8 cellular contexts compared by ENCODE assay signal in the genomic region with DNA sequence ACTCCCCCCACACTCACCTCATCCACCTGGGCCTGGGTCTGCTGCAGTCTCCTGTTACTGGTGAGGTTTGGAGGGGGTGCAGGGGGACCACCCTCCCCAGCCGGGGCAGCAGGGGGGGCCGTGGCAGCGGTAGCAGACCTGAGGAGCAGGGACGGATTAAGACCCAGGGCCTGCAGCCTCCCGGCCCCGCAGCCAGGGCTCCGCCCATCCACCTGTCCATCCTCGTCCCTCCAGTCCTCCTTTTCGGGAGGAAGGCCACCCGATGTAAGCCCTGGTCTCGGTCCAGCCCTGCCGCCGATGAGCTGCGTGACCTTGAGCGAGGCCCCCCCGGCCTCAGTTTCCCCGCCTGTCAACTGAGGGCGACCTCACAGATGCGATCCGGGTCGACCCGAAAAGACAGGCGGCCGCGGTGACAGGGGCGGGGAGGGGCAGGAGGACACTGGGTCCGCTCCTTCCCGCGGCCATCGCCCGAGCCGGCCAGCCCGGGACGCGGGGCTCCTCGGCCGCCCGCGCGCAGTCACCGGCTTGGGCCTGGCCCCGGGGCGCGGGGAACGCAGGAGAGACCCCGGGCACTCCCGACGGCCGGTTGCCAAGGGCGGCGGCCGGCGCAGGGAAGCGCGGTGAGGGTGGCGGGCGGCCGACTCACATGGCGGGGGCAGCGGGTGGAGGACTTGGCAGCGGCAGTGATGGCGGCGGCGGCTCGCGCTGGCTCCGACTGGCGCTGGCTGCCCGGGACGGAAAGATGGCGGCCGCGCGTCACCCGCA. TPM values are rescaled to one million over a fixed set of nuclear protein-coding genes. Genes with fewer than 3 reads are reported as not detected.
DNase-seq lines count a peak whose midpoint lies in the region; ATAC-seq and TF ChIP-seq lines count a peak whose summit lies in the region.

Gene VAMP2, minus strand, starts transcription at position 717 of the 765 bp plus-strand sequence. Its CDS starts 69 bp downstream, at position 648.

- peak within 1 kb of the TSS; percentile 89 for H4K8ac ChIP-seq in neuronal stem cell (ENCODE audit: low read depth, low read length)

- H3K14ac ChIP-seq in neuronal stem cell (ENCODE audit: low read length) = peak within 1 kb of the TSS; percentile 98

- H3K79me2 ChIP-seq in DND-41 (ENCODE audit: insufficient read depth, low read length) = peaks cover 41% of the 10 kb centered on the region

- peak within 1 kb of the TSS; percentile 99 for H2AK5ac ChIP-seq in neuronal stem cell (ENCODE audit: low read depth, low read length)

- H3K23ac ChIP-seq in neuronal stem cell (ENCODE audit: low read depth, low read length, poor library complexity) = peak within 1 kb of the TSS; percentile 92

- H3K4ac ChIP-seq in neuronal stem cell (ENCODE audit: low read length) = peak within 1 kb of the TSS; percentile 100

- TF ChIP-seq EP300 in gastroesophageal sphincter (IDR thresholded peaks at IDR 0.05) = no peak

- H3K9ac ChIP-seq in DND-41 (ENCODE audit: low read depth, low read length) = peak within 1 kb of the TSS; percentile 100
- peak within 1 kb of the TSS; percentile 99 for H3K9ac ChIP-seq in neuronal stem cell (ENCODE audit: low read depth, low read length, poor library complexity)

- peak within 1 kb of the TSS; percentile 75 for H2BK12ac ChIP-seq in neuronal stem cell (ENCODE audit: low read length)

- peaks cover 13% of the 10 kb centered on the region for H3K79me1 ChIP-seq in neuronal stem cell (ENCODE audit: low read depth, low read length)

- peak within 1 kb of the TSS; percentile 99 for H2BK15ac ChIP-seq in neuronal stem cell (ENCODE audit: low read length)

- DNase-seq in DND-41 = peak; percentile 79
- peak; percentile 79 for DNase-seq in RKO (ENCODE audit: low spot score)
- peak; percentile 72 for DNase-seq in activated gamma-delta T cell treated with anti-CD3 and anti-CD28 coated beads, Interleukin-2, amount 50 U/mL, for 16 hours (ENCODE audit: low read depth)
- DNase-seq in neuronal stem cell (ENCODE audit: low spot score) = no peak
- no peak for DNase-seq in thoracic aorta (ENCODE audit: low spot score)

- peaks cover 26% of the 10 kb centered on the region for H4K20me1 ChIP-seq in DND-41 (ENCODE audit: insufficient read depth, low read length)

- peak within 1 kb of the TSS; percentile 99 for H3K4me3 ChIP-seq in DND-41 (ENCODE audit: low read depth in 1 of 2, low read length in 2 of 2)
- peak within 1 kb of the TSS; percentile 69 to 87 for H3K4me3 ChIP-seq in gastroesophageal sphincter
- peak within 1 kb of the TSS; percentile 97 to 98 for H3K4me3 ChIP-seq in neuronal stem cell (ENCODE audit: low read length in 2 of 2)
- H3K4me3 ChIP-seq in thoracic aorta = peak within 1 kb of the TSS; percentile 100

- peak; percentile 89 for TF ChIP-seq POLR2A in gastroesophageal sphincter (IDR thresholded peaks at IDR 0.05)

- peaks cover 39% of the 10 kb centered on the region for H3K36me3 ChIP-seq in DND-41 (ENCODE audit: insufficient read depth, low read length)
- H3K36me3 ChIP-seq in gastroesophageal sphincter = peaks cover 0 to 25% of the 10 kb centered on the region in 2 donors
- peaks cover 22 to 40% of the 10 kb centered on the region in 2 donors for H3K36me3 ChIP-seq in neuronal stem cell (replicated peaks in 1 of 2; ENCODE audit: control insufficient read depth in 2 of 2, insufficient read depth in 2 of 2, low read length in 2 of 2)
- no peaks in the 10 kb centered on the region for H3K36me3 ChIP-seq in thoracic aorta

- H3K4me1 ChIP-seq in DND-41 (ENCODE audit: insufficient read depth, low read length) (peaks cover 66% of the 10 kb centered on the region), gastroesophageal sphincter (peaks cover 9 to 71% (median 40%) of the 10 kb centered on the region in 3 donors), neuronal stem cell (ENCODE audit: control insufficient read depth in 2 of 2, insufficient read depth in 1 of 2, low read depth in 1 of 2, low read length in 2 of 2) (peaks cover 23 to 30% of the 10 kb centered on the region in 2 donors), thoracic aorta (ENCODE audit: control insufficient read depth in 1 of 2, low read depth in 2 of 2) (peaks cover 28 to 51% of the 10 kb centered on the region in 2 donors)

- peak within 1 kb of the TSS; percentile 99 for H4K91ac ChIP-seq in neuronal stem cell (ENCODE audit: low read depth, low read length, poor library complexity)

- peak within 1 kb of the TSS; percentile 97 for H3K27ac ChIP-seq in DND-41 (ENCODE audit: low read length)
- H3K27ac ChIP-seq in gastroesophageal sphincter = peak within 1 kb of the TSS; percentile 96 to 100 (median 98)
- H3K27ac ChIP-seq in neuronal stem cell (replicated peaks; ENCODE audit: low read length) = peak within 1 kb of the TSS; percentile 97
- peak within 1 kb of the TSS; percentile 98 to 99 for H3K27ac ChIP-seq in thoracic aorta

- peak within 1 kb of the TSS; percentile 91 for H2BK5ac ChIP-seq in neuronal stem cell (ENCODE audit: low read length)

- H2BK120ac ChIP-seq in neuronal stem cell (ENCODE audit: low read depth, low read length) = peak within 1 kb of the TSS; percentile 84

- TF ChIP-seq CTCF in DND-41 (IDR thresholded peaks at IDR 0.05; ENCODE audit: borderline replicate concordance, extremely low read depth, low read length, poor library complexity, severe bottlenecking) (no peak), gastroesophageal sphincter (IDR thresholded peaks at IDR 0.05) (peak in 3 of 4 experiments; percentile 6 to 8 (median 8)), thoracic aorta (IDR thresholded peaks at IDR 0.05) (no peak)

- peak; percentile 55 for ATAC-seq in DND-41 (ENCODE audit: insufficient read depth, low read depth)
- ATAC-seq in HG02571 (IDR thresholded peaks at IDR 0.05; ENCODE audit: unreplicated experiment) = peak; percentile 50
- ATAC-seq in gastroesophageal sphincter = peak; percentile 83
- ATAC-seq in thoracic aorta (ENCODE audit: insufficient number of reproducible peaks, low FRiP score, low read depth) = peak; percentile 38
- no peak for ATAC-seq in GM21786 (IDR thresholded peaks at IDR 0.05; ENCODE audit: unreplicated experiment)

- WGBS in gastroesophageal sphincter (ENCODE audit: low coverage in 1 of 2), 2 donors = no CpG with 5 or more reads among the region's 75 CpGs
- no CpG with 5 or more reads among the region's 75 CpGs for WGBS in neuronal stem cell (ENCODE audit: extremely low coverage in 2 of 2, insufficient read length in 2 of 2, insufficient replicate concordance in 1 of 2), 2 donors

- H3K18ac ChIP-seq in neuronal stem cell (ENCODE audit: low read length) = peak within 1 kb of the TSS; percentile 100

- H2AFZ ChIP-seq in DND-41 (ENCODE audit: low read depth, low read length) = peak within 1 kb of the TSS; percentile 97
- peak within 1 kb of the TSS; percentile 79 for H2AFZ ChIP-seq in neuronal stem cell (ENCODE audit: low read length)

- no peaks in the 10 kb centered on the region for H3K9me3 ChIP-seq in DND-41 (ENCODE audit: insufficient read depth, low read length, severe bottlenecking)
- no peaks in the 10 kb centered on the region for H3K9me3 ChIP-seq in gastroesophageal sphincter
- H3K9me3 ChIP-seq in neuronal stem cell (replicated peaks in 1 of 2; ENCODE audit: control insufficient read depth in 2 of 2, insufficient read depth in 1 of 2, low read depth in 1 of 2, low read length in 2 of 2) = no peaks in the 10 kb centered on the region
- no peaks in the 10 kb centered on the region for H3K9me3 ChIP-seq in thoracic aorta

- no peaks in the 10 kb centered on the region for H3K27me3 ChIP-seq in DND-41 (ENCODE audit: insufficient read depth, low read length, poor library complexity)
- H3K27me3 ChIP-seq in gastroesophageal sphincter = no peaks in the 10 kb centered on the region
- no peaks in the 10 kb centered on the region for H3K27me3 ChIP-seq in neuronal stem cell (ENCODE audit: control insufficient read depth in 3 of 3, insufficient read depth in 3 of 3, low read depth in 1 of 3, low read length in 3 of 3)
- H3K27me3 ChIP-seq in thoracic aorta (replicated peaks; ENCODE audit: insufficient read depth) = no peaks in the 10 kb centered on the region

- H3K4me2 ChIP-seq in DND-41 (ENCODE audit: insufficient read depth, low read length) = peak within 1 kb of the TSS; percentile 97
- H3K4me2 ChIP-seq in neuronal stem cell (ENCODE audit: insufficient read depth, low read length, poor library complexity, severe bottlenecking) = peak within 1 kb of the TSS; percentile 100

RNA-seq across cellular contexts. Expression of gene VAMP2, which starts in this region (rescaled TPM):
- total RNA-seq in gastroesophageal sphincter (10 to 100 TPM; 14.6 to 39.8 (median 33.4) TPM), thoracic aorta (10 to 100 TPM; 36.0 to 50.3 TPM)
- polyA plus RNA-seq in neuronal stem cell (2013, experiment 1 of 2) = 47.3 TPM
- 45.3 TPM for polyA plus RNA-seq in neuronal stem cell (2013, experiment 2 of 2)

Comparison
In these comparisons a context has a peak if more than half of its experiments do, and no peak if none do; other contexts are left out.
1. DNase-seq: peak in DND-41 (single experiment), RKO (single experiment) and activated gamma-delta T cell treated with anti-CD3 and anti-CD28 coated beads, Interleukin-2, amount 50 U/mL, for 16 hours (single experiment); none in neuronal stem cell (single experiment) and thoracic aorta (single experiment).
2. CTCF ChIP-seq: peak in gastroesophageal sphincter (3 of 4); none in DND-41 (single experiment) and thoracic aorta (single experiment).
3. Peak in every context shown above with its lines, with median percentiles within 50 percentile points of each other: H3K27ac ChIP-seq and H3K4me3 ChIP-seq.